In the genomic region with DNA sequence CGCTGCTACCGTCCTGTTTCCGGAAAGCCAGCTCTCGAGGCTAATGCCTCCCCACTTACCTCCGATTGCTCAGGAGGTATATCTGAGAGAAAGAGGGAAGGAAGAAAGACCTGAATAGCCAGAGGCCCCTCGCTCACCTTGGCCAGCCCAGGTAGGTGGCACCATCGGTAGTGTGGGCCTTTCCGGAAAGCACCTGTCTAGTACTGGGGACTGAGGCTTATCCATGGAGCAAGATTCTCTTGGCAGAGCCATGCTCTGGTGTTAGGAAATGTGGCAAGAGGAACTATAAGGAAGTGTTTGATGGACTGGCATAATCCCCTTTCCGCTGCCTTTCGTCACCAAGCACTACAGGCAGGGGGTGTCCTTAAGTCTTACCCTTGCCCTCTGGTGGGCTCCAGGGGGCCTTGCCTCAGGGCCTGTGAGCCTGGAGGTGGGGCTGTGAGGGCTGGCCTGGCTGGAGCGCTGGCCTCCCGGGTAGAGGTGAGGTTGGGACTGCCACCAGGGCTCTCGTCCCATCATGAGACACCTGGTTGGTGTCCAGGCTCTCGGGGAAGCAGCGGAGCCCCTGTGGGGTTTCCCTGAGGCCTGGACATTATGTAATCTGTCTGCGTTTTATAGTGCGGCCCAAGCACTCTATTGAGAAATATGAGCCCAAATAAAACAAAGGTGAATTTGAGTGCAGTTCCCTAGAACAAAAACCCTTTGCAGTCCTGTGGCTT, we compare ENCODE assay signal across 1 cellular context.
TF ChIP-seq lines count a peak whose summit lies in the region.

No MANE protein-coding gene starts in this region.

TF ChIP-seq in HepG2, 621 proteins besides CTCF, POLR2A, EP300 and RAD21 (continued from another document):
- TF ChIP-seq, protein P1, sequence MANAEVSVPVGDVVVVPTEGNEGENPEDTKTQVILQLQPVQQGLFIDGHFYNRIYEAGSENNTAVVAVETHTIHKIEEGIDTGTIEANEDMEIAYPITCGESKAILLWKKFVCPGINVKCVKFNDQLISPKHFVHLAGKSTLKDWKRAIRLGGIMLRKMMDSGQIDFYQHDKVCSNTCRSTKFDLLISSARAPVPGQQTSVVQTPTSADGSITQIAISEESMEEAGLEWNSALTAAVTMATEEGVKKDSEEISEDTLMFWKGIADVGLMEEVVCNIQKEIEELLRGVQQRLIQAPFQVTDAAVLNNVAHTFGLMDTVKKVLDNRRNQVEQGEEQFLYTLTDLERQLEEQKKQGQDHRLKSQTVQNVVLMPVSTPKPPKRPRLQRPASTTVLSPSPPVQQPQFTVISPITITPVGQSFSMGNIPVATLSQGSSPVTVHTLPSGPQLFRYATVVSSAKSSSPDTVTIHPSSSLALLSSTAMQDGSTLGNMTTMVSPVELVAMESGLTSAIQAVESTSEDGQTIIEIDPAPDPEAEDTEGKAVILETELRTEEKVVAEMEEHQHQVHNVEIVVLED (CRISPR knock-in tag; IDR thresholded peaks at IDR 0.05; ENCODE audit: borderline replicate concordance), result no peak
- TF ChIP-seq ZNF713 (CRISPR knock-in tag; IDR thresholded peaks at IDR 0.05) (no peak), ZNF850 (CRISPR knock-in tag; conservative IDR thresholded peaks at IDR 0.05) (peak; percentile 22; the same call in 1 of the 2 replicates), TEAD2 (CRISPR knock-in tag; IDR thresholded peaks at IDR 0.05) (no peak), NCOA5 (CRISPR knock-in tag; IDR thresholded peaks at IDR 0.05) (no peak), MATR3 (CRISPR knock-in tag; IDR thresholded peaks at IDR 0.05) (no peak), SPEN (CRISPR knock-in tag; IDR thresholded peaks at IDR 0.05; ENCODE audit: low read depth) (0 out of 2 replicates have a peak, but pooled peaks have one; percentile 19), NONO (IDR thresholded peaks at IDR 0.05) (no peak), NONO (CRISPR knock-in tag; conservative IDR thresholded peaks at IDR 0.05) (no peak), ZBTB8A (CRISPR knock-in tag; IDR thresholded peaks at IDR 0.05; ENCODE audit: borderline replicate concordance, low read depth) (no peak), SOX6 (IDR thresholded peaks at IDR 0.05) (no peak), SOX6 (CRISPR knock-in tag; IDR thresholded peaks at IDR 0.05) (peak; percentile 34), TAF1 (CRISPR knock-in tag; IDR thresholded peaks at IDR 0.05) (0 out of 2 replicates have a peak, but pooled peaks have one; percentile 44), ZNF552 (CRISPR knock-in tag; IDR thresholded peaks at IDR 0.05; ENCODE audit: borderline replicate concordance) (no peak), ISX (CRISPR knock-in tag; conservative IDR thresholded peaks at IDR 0.05) (no peak), POLR2G (IDR thresholded peaks at IDR 0.05; ENCODE audit: low read depth, low read length) (no peak), ATM (IDR thresholded peaks at IDR 0.05; ENCODE audit: borderline replicate concordance) (no peak), ZNF124 (CRISPR knock-in tag; IDR thresholded peaks at IDR 0.05) (no peak), MBNL3 (CRISPR knock-in tag; conservative IDR thresholded peaks at IDR 0.05) (no peak), ZBTB7B (CRISPR knock-in tag; IDR thresholded peaks at IDR 0.05) (peak; percentile 92), ZNF260 (CRISPR knock-in tag; IDR thresholded peaks at IDR 0.05; ENCODE audit: borderline replicate concordance, low read depth) (no peak)
- TF ChIP-seq, protein P2, sequence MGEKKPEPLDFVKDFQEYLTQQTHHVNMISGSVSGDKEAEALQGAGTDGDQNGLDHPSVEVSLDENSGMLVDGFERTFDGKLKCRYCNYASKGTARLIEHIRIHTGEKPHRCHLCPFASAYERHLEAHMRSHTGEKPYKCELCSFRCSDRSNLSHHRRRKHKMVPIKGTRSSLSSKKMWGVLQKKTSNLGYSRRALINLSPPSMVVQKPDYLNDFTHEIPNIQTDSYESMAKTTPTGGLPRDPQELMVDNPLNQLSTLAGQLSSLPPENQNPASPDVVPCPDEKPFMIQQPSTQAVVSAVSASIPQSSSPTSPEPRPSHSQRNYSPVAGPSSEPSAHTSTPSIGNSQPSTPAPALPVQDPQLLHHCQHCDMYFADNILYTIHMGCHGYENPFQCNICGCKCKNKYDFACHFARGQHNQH (CRISPR knock-in tag; IDR thresholded peaks at IDR 0.05), result peak; percentile 36; the same call in 1 of the 2 replicates
- TF ChIP-seq, protein P3, sequence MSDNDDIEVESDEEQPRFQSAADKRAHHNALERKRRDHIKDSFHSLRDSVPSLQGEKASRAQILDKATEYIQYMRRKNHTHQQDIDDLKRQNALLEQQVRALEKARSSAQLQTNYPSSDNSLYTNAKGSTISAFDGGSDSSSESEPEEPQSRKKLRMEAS (IDR thresholded peaks at IDR 0.05), result no peak; the same call in 1 of the 2 replicates
- TF ChIP-seq, protein P4, sequence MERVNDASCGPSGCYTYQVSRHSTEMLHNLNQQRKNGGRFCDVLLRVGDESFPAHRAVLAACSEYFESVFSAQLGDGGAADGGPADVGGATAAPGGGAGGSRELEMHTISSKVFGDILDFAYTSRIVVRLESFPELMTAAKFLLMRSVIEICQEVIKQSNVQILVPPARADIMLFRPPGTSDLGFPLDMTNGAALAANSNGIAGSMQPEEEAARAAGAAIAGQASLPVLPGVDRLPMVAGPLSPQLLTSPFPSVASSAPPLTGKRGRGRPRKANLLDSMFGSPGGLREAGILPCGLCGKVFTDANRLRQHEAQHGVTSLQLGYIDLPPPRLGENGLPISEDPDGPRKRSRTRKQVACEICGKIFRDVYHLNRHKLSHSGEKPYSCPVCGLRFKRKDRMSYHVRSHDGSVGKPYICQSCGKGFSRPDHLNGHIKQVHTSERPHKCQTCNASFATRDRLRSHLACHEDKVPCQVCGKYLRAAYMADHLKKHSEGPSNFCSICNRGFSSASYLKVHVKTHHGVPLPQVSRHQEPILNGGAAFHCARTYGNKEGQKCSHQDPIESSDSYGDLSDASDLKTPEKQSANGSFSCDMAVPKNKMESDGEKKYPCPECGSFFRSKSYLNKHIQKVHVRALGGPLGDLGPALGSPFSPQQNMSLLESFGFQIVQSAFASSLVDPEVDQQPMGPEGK (CRISPR knock-in tag; IDR thresholded peaks at IDR 0.05), result peak; percentile 70
- TF ChIP-seq, protein P5, sequence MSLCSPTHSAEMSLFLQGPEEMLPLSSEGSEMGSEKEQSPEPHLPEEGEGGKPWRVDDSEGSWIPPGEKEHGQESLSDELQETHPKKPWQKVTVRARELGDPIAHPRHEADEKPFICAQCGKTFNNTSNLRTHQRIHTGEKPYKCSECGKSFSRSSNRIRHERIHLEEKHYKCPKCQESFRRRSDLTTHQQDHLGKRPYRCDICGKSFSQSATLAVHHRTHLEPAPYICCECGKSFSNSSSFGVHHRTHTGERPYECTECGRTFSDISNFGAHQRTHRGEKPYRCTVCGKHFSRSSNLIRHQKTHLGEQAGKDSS (CRISPR knock-in tag; IDR thresholded peaks at IDR 0.05; ENCODE audit: borderline replicate concordance, low read depth), result peak; percentile 29; the same call in 1 of the 2 replicates
